ENCODE assay signal across 9 cellular contexts in genomic region chr17:44400226-44400847, GRCh38. TPM values are rescaled to one million over a fixed set of nuclear protein-coding genes. Genes with fewer than 3 reads are reported as not detected.
DNase-seq lines count a peak whose midpoint lies in the region; ATAC-seq and TF ChIP-seq lines count a peak whose summit lies in the region.
"Had no signal": no experiment of that assay in that cellular context is flagged by ENCODE, and none has a peak within 500 bp of the region (broad histone marks: within the 10 kb centered on the region; RNA-seq: fewer than 3 reads in every experiment).

No MANE protein-coding gene starts in this region.

- H3K27me3 ChIP-seq in OCI-LY3 (ENCODE audit: low read depth, low read length) (no peaks in the 10 kb centered on the region), smooth muscle cell (ENCODE audit: low read depth) (no peaks in the 10 kb centered on the region)

- H3K36me3 ChIP-seq in OCI-LY3 (replicated peaks; ENCODE audit: low read depth, low read length) (peaks cover 40% of the 10 kb centered on the region), smooth muscle cell (ENCODE audit: low read depth) (no peaks in the 10 kb centered on the region)

- H4K20me1 ChIP-seq in OCI-LY3 (ENCODE audit: insufficient read depth, low read length) (no peaks in the 10 kb centered on the region), smooth muscle cell (ENCODE audit: low read depth) (no peaks in the 10 kb centered on the region)

- H3K9me3 ChIP-seq in OCI-LY3 (ENCODE audit: insufficient read depth, low read length), result no peaks in the 10 kb centered on the region
- H3K9me3 ChIP-seq in smooth muscle cell (replicated peaks; ENCODE audit: low read depth), result no peaks in the 10 kb centered on the region

- 94% methylated on average over 3 of the region's 3 CpGs for WGBS in smooth muscle cell (ENCODE audit: low lambda C conversion rate)

- peaks cover 12% of the 10 kb centered on the region for H3K4me1 ChIP-seq in OCI-LY3 (ENCODE audit: low read length)
- H3K4me1 ChIP-seq in smooth muscle cell (ENCODE audit: low read depth), result no peaks in the 10 kb centered on the region

- no peaks in the 10 kb centered on the region for H3F3A ChIP-seq in smooth muscle cell (ENCODE audit: low read depth)

- H3K27ac ChIP-seq in OCI-LY3 (ENCODE audit: low read length) (0 out of 2 replicates have a peak overlapping the region, but pooled peaks have one; percentile 4), smooth muscle cell (ENCODE audit: low read depth) (no peak overlapping the region)

- DNase-seq in NCI-H82 (lab: John Stamatoyannopoulos, UW), result peak; percentile 29
- DNase-seq in NCI-H82 treated with DMSO at 0.1 percent for 48 hours (lab: John Stamatoyannopoulos, UW; ENCODE audit: unreplicated experiment), result no peak
- DNase-seq in fibroblast of gingiva (ENCODE audit: low read depth), result peak; percentile 21
- DNase-seq in smooth muscle cell (lab: John Stamatoyannopoulos, UW; ENCODE audit: unreplicated experiment), result no peak
- no peak for DNase-seq in NK-92 treated with Interleukin-12 subunit alpha and Interleukin-12 subunit beta, amount 100 ng/mL, for 24 hours (lab: John Stamatoyannopoulos, UW)
- no peak for DNase-seq in central memory CD4-positive, alpha-beta T cell
- DNase-seq: CD8-positive, alpha-beta memory T cell had no signal

- ATAC-seq in GM19397 (IDR thresholded peaks at IDR 0.05; ENCODE audit: unreplicated experiment), result no peak

- TF ChIP-seq CTCF in OCI-LY3 (IDR thresholded peaks at IDR 0.05; ENCODE audit: low read depth, low read length), result peak; percentile 68
- peak; percentile 38 for TF ChIP-seq CTCF in smooth muscle cell (IDR thresholded peaks at IDR 0.05; ENCODE audit: borderline replicate concordance, insufficient read depth, poor library complexity, severe bottlenecking)

- H3K9ac ChIP-seq in OCI-LY3 (ENCODE audit: low read length) (no peak overlapping the region), smooth muscle cell (ENCODE audit: low read depth) (no peak overlapping the region)

- H2AFZ ChIP-seq in OCI-LY3 (ENCODE audit: low read depth, low read length) (no peak overlapping the region), smooth muscle cell (ENCODE audit: low read depth) (no peak overlapping the region)

- no peaks in the 10 kb centered on the region for H3K79me2 ChIP-seq in OCI-LY3 (ENCODE audit: low read length)
- H3K79me2 ChIP-seq in smooth muscle cell (ENCODE audit: low read depth), result no peaks in the 10 kb centered on the region

- H3K4me2 ChIP-seq in OCI-LY3 (ENCODE audit: low read length) (no peak overlapping the region), smooth muscle cell (no peak overlapping the region)

- H3K4me3 ChIP-seq in OCI-LY3 (ENCODE audit: low read length), result no peak overlapping the region
- no peak overlapping the region for H3K4me3 ChIP-seq in smooth muscle cell

RNA-seq across cellular contexts. Expression of gene ITGA2B, which starts 10.9 kb away (rescaled TPM):
- total RNA-seq in smooth muscle cell, result 1.0 and 2.1 TPM in 2 replicates
- polyA plus RNA-seq in smooth muscle cell, result 3.9 and 4.0 TPM in 2 replicates

RNA-seq across cellular contexts. Expression of gene FAM171A2, which starts 36.7 kb away (rescaled TPM):
- total RNA-seq in smooth muscle cell, result 31.5 TPM in 2 replicates
- polyA plus RNA-seq in smooth muscle cell, result 28.4 and 28.8 TPM in 2 replicates

RNA-seq across cellular contexts. Expression of gene GRN, which starts 55.2 kb away (rescaled TPM):
- 85.9 and 125 TPM in 2 replicates for total RNA-seq in smooth muscle cell
- 322 and 338 TPM in 2 replicates for polyA plus RNA-seq in smooth muscle cell

Comparison
In these comparisons a context has a peak if more than half of its experiments do, and no peak if none do; other contexts are left out.
1. DNase-seq: peak in NCI-H82 (single experiment) and fibroblast of gingiva (single experiment); none in NCI-H82 treated with DMSO at 0.1 percent for 48 hours (single experiment), smooth muscle cell (single experiment), NK-92 treated with Interleukin-12 subunit alpha and Interleukin-12 subunit beta, amount 100 ng/mL, for 24 hours (single experiment) and central memory CD4-positive, alpha-beta T cell (single experiment).